18 cellular contexts compared by ENCODE assay signal in genomic region chr7:100464210-100464660, GRCh38. TPM values are rescaled to one million over a fixed set of nuclear protein-coding genes. Genes with fewer than 3 reads are reported as not detected.
DNase-seq lines count a peak whose midpoint lies in the region; ATAC-seq and TF ChIP-seq lines count a peak whose summit lies in the region.
"Had no signal": no experiment of that assay in that cellular context is flagged by ENCODE, and none has a peak within 500 bp of the region (broad histone marks: within the 10 kb centered on the region; RNA-seq: fewer than 3 reads in every experiment).

A gene with protein sequence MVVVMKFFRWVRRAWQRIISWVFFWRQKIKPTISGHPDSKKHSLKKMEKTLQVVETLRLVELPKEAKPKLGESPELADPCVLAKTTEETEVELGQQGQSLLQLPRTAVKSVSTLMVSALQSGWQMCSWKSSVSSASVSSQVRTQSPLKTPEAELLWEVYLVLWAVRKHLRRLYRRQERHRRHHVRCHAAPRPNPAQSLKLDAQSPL (minus strand): TSS chr7:100464260. CDS start chr7:100464025, 235 bp downstream.

- H4K20me1 ChIP-seq in GM23248 (ENCODE audit: insufficient read depth) (no peaks in the 10 kb centered on the region), neural progenitor cell (ENCODE audit: low read depth) (no peaks in the 10 kb centered on the region)

- H3K9me3 ChIP-seq in GM23248 (ENCODE audit: low read depth) (no peaks in the 10 kb centered on the region), mesenchymal stem cell (ENCODE audit: control insufficient read depth, low read length) (no peaks in the 10 kb centered on the region), neural progenitor cell (ENCODE audit: low read depth) (no peaks in the 10 kb centered on the region)
- H3K9me3 ChIP-seq: lower lobe of right lung, psoas muscle, transverse colon had no signal

- H3K4me3 ChIP-seq in GM23248, result no peak within 1 kb of the TSS
- H3K4me3 ChIP-seq in mesenchymal stem cell (ENCODE audit: insufficient read depth in 1 of 2, low read depth in 1 of 2, low read length in 2 of 2), result no peak within 1 kb of the TSS
- H3K4me3 ChIP-seq in neural progenitor cell, result no peak within 1 kb of the TSS
- H3K4me3 ChIP-seq in coronary artery, result no peak within 1 kb of the TSS
- H3K4me3 ChIP-seq: lower lobe of right lung, psoas muscle, SK-N-MC, smooth muscle cell, transverse colon had no signal

- peaks cover 17% of the 10 kb centered on the region for H3K79me1 ChIP-seq in mesenchymal stem cell (replicated peaks; ENCODE audit: low read length, poor library complexity, severe bottlenecking)

- no peak within 1 kb of the TSS for H4K91ac ChIP-seq in mesenchymal stem cell (ENCODE audit: low read length)

- TF ChIP-seq CTCF in 22Rv1 (IDR thresholded peaks at IDR 0.05) (no peak), neural progenitor cell (IDR thresholded peaks at IDR 0.05) (no peak), coronary artery (IDR thresholded peaks at IDR 0.05) (no peak)

- no peaks in the 10 kb centered on the region for H3K36me3 Mint-ChIP-seq in neural progenitor cell

- H3K4me3 Mint-ChIP-seq in neural progenitor cell, result no peak within 1 kb of the TSS

- peaks cover 18% of the 10 kb centered on the region for H3F3A ChIP-seq in GM23248 (ENCODE audit: insufficient read depth)
- no peaks in the 10 kb centered on the region for H3F3A ChIP-seq in neural progenitor cell (ENCODE audit: low read depth)

- H3K36me3 ChIP-seq in GM23248 (ENCODE audit: low read depth) (0 out of 2 replicates have a peak, but pooled peaks cover 3% of the 10 kb centered on the region), mesenchymal stem cell (ENCODE audit: control insufficient read depth in 1 of 2, insufficient read depth in 2 of 2, low read depth in 1 of 2, low read length in 2 of 2) (peaks cover 41 to 44% of the 10 kb centered on the region in 2 experiments), neural progenitor cell (no peaks in the 10 kb centered on the region)

- no peak within 1 kb of the TSS for H3K9ac ChIP-seq in GM23248
- peak within 1 kb of the TSS; percentile 38 for H3K9ac ChIP-seq in mesenchymal stem cell (ENCODE audit: low read length)
- no peak within 1 kb of the TSS for H3K9ac ChIP-seq in neural progenitor cell

- H4K8ac ChIP-seq in mesenchymal stem cell (ENCODE audit: low read length), result peak within 1 kb of the TSS; percentile 47

- H3K4me1 Mint-ChIP-seq in neural progenitor cell, result peaks cover 13% of the 10 kb centered on the region

- peaks cover 3% of the 10 kb centered on the region for H3K27me3 Mint-ChIP-seq in neural progenitor cell (ENCODE audit: insufficient read depth, low read depth)

- no peak within 1 kb of the TSS for H2AK5ac ChIP-seq in mesenchymal stem cell (ENCODE audit: low read length, severe bottlenecking)

- no peaks in the 10 kb centered on the region for H3K9me3 Mint-ChIP-seq in neural progenitor cell
- H3K9me3 Mint-ChIP-seq: H9 had no signal

- H3K4me2 ChIP-seq in GM23248 (ENCODE audit: unreplicated experiment) (no peak within 1 kb of the TSS), mesenchymal stem cell (ENCODE audit: low read length, poor library complexity, severe bottlenecking) (no peak within 1 kb of the TSS), neural progenitor cell (no peak within 1 kb of the TSS)
- H3K4me2 ChIP-seq: smooth muscle cell had no signal

- H2BK120ac ChIP-seq in mesenchymal stem cell (ENCODE audit: low read depth, low read length), result peak within 1 kb of the TSS; percentile 0

- H3K27ac ChIP-seq in 22Rv1 (0 out of 2 replicates have a peak within 1 kb of the TSS, but pooled peaks have one; percentile 16), GM23248 (no peak within 1 kb of the TSS), angular gyrus (ENCODE audit: low read depth, low read length) (peak within 1 kb of the TSS; percentile 67), mesenchymal stem cell (ENCODE audit: low read length, poor library complexity, severe bottlenecking) (no peak within 1 kb of the TSS), neural progenitor cell (no peak within 1 kb of the TSS), coronary artery (no peak within 1 kb of the TSS)
- H3K27ac ChIP-seq: psoas muscle, SK-N-MC had no signal

- H3K14ac ChIP-seq in mesenchymal stem cell (ENCODE audit: low read length in 2 of 2), result peak within 1 kb of the TSS in 1 of 2 experiments; percentile 64

- in situ Hi-C loops in GM23248 (cut with MboI), result loop anchor here (25.0 kb wide), 1 partner anchor 398 kb away; the partner anchor contains the start of genes SLC12A9 and TRIP6

- H3K27me3 ChIP-seq in GM23248 (replicated peaks; ENCODE audit: insufficient read depth), result no peaks in the 10 kb centered on the region
- H3K27me3 ChIP-seq in mesenchymal stem cell (ENCODE audit: control insufficient read depth in 1 of 2, insufficient read depth in 1 of 2, low read length in 2 of 2), result no peaks in the 10 kb centered on the region
- H3K27me3 ChIP-seq in neural progenitor cell, result no peaks in the 10 kb centered on the region
- H3K27me3 ChIP-seq: transverse colon had no signal

- H3K79me2 ChIP-seq in GM23248 (ENCODE audit: insufficient read depth), result no peaks in the 10 kb centered on the region
- H3K79me2 ChIP-seq in neural progenitor cell (ENCODE audit: low read depth), result no peaks in the 10 kb centered on the region

- H2BK5ac ChIP-seq in mesenchymal stem cell (ENCODE audit: low read depth, low read length, poor library complexity, severe bottlenecking), result no peak within 1 kb of the TSS

- peak within 1 kb of the TSS in 1 of 2 experiments; percentile 1 for H3K23ac ChIP-seq in mesenchymal stem cell (ENCODE audit: low read length in 2 of 2)

- no peaks in the 10 kb centered on the region for H3K9me2 ChIP-seq in GM23248 (ENCODE audit: insufficient read depth)

- no peak within 1 kb of the TSS for H3K4ac ChIP-seq in mesenchymal stem cell (ENCODE audit: low read depth in 1 of 2, low read length in 2 of 2)

- H3K18ac ChIP-seq in mesenchymal stem cell (ENCODE audit: low read depth in 1 of 2, low read length in 2 of 2), result peak within 1 kb of the TSS in 1 of 2 experiments; percentile 9

- WGBS in GM23248 (ENCODE audit: low coverage in 1 of 2, low lambda C conversion rate in 2 of 2, missing lambda C conversion rate in 2 of 2), 2 experiments, result 43 to 48% methylated on average over 6 to 7 of the region's 7 CpGs
- 65% methylated on average over 7 of the region's 7 CpGs for WGBS in mesenchymal stem cell

- H2AFZ ChIP-seq in GM23248 (no peak within 1 kb of the TSS), mesenchymal stem cell (ENCODE audit: low read depth, low read length) (no peak within 1 kb of the TSS), neural progenitor cell (replicated peaks) (no peak within 1 kb of the TSS)

- no peak within 1 kb of the TSS for H2BK15ac ChIP-seq in mesenchymal stem cell (ENCODE audit: low read depth, poor library complexity, severe bottlenecking)

- DNase-seq in GM23248 (peak; percentile 30), mesenchymal stem cell (no peak), neural progenitor cell (ENCODE audit: low spot score) (no peak), coronary artery (ENCODE audit: low spot score) (no peak), 8988T (no peak)
- DNase-seq: activated CD4-positive, alpha-beta T cell treated with anti-CD3 and anti-CD28 coated beads for 48 hours; activated naive CD4-positive, alpha-beta T cell treated with anti-CD3 and anti-CD28 coated beads, Interleukin-2, amount 50 U/mL, for 16 hours; H9; lower lobe of right lung; NCI-H1694 treated with DMSO at 0.1 percent for 48 hours; psoas muscle; stimulated activated CD4-positive, alpha-beta T cell treated with anti-CD3 and anti-CD28 coated beads, Interleukin-4, amount 100 ng/mL, for 24 hours; transverse colon had no signal

- H3K27ac Mint-ChIP-seq in neural progenitor cell, result no peak within 1 kb of the TSS

- H2BK12ac ChIP-seq in mesenchymal stem cell (ENCODE audit: low read length in 2 of 2), result no peak within 1 kb of the TSS

- ATAC-seq in HG03139 (IDR thresholded peaks at IDR 0.05; ENCODE audit: unreplicated experiment), result no peak
- ATAC-seq: lower lobe of right lung, psoas muscle had no signal

- H3K4me1 ChIP-seq in GM23248 (ENCODE audit: insufficient read depth) (peaks cover 18% of the 10 kb centered on the region), mesenchymal stem cell (ENCODE audit: control insufficient read depth, insufficient read depth, low read depth, low read length) (peaks cover 16% of the 10 kb centered on the region), neural progenitor cell (peaks cover 5% of the 10 kb centered on the region)

RNA-seq across cellular contexts. Expression of the gene that starts here (rescaled TPM):
- total RNA-seq in GM23248 (2014; rRNA removed; shearing (Covaris generic)), result not detected in 2 replicates
- polyA plus RNA-seq in GM23248 (2016; fragmentation: Nextera tagmentation; extraction: Ambion mirVana), result 0.50 TPM in 1 of 2 replicates, not detected in the other
- polyA plus RNA-seq in mesenchymal stem cell (2013, experiment 1 of 2), result 0.47 TPM
- polyA plus RNA-seq in mesenchymal stem cell (2013, experiment 2 of 2), result 0.56 TPM
- 0.71 TPM in 1 of 2 replicates, not detected in the other for total RNA-seq in neural progenitor cell (ENCODE audit: low replicate concordance)
- total RNA-seq: H9, psoas muscle, smooth muscle cell, transverse colon had no signal

Comparison
In these comparisons a context has a peak if more than half of its experiments do, and no peak if none do; other contexts are left out.
1. Peak in DNase-seq in GM23248; RNA of the gene not detected or under 1 TPM.
2. H3K27ac ChIP-seq: peak in 22Rv1 (single experiment) and angular gyrus (single experiment); none in GM23248 (single experiment), mesenchymal stem cell (single experiment), neural progenitor cell (single experiment) and coronary artery (0 of 2).